1 cellular context compared by ENCODE assay signal in the genomic region with DNA sequence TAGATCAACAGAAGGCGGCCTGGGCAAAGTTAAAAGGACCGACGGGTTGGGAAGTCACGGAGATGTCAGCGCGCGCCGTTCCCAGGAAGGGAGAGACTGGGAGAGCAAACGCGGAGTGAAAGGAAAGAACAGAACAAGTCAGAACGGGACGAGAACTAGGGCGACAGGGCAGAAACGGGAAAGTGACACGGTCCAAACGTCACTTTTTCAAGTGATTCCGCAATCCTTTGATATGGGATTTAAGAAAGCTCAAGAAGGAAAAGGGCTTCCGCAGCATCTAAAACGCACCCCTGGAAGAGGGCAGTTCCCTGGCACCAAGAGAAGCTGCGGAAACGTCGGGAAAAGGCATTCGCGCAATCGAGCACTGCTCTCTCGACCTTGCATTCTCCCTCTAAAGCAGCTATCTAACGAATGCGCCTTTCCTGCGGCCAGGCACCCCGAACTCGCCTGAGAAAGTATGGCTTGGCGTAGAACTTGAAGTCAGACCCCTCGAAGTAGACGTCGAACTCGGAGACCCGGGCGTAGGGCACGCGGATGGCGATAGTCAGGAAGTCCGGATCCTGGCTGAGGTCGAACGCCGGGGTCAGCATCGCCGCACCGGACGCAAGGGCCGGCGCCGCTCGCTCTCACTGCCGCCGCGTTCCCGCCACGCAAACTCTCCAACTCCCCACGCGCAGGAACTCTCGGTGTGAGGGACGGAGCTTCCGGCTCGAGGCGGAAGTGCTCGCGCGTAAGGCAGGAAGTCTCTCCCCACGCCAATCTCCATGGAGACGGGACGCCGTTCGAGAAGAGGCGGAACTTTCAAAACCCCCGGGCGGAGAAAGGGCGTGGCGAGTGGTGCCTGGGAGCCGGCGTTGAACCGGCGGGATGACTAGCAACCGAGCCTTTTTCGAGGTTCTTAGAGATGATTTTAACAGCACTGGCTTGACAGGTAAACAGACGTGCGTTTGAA.
TF ChIP-seq lines count a peak whose summit lies in the region.

A gene (minus strand): TSS at position 695 of the 952 bp plus-strand sequence. CDS start 105 bp downstream, at position 590.

TF ChIP-seq in WTC11, 78 proteins besides CTCF, POLR2A, EP300 and RAD21 (continued from another document and continues in another):
- TF ChIP-seq, protein P1, sequence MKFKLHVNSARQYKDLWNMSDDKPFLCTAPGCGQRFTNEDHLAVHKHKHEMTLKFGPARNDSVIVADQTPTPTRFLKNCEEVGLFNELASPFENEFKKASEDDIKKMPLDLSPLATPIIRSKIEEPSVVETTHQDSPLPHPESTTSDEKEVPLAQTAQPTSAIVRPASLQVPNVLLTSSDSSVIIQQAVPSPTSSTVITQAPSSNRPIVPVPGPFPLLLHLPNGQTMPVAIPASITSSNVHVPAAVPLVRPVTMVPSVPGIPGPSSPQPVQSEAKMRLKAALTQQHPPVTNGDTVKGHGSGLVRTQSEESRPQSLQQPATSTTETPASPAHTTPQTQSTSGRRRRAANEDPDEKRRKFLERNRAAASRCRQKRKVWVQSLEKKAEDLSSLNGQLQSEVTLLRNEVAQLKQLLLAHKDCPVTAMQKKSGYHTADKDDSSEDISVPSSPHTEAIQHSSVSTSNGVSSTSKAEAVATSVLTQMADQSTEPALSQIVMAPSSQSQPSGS (CRISPR knock-in tag; IDR thresholded peaks at IDR 0.05; ENCODE audit: borderline replicate concordance, low read depth) = peak; percentile 50; the same call in 1 of the 2 replicates
- TF ChIP-seq, protein P2, sequence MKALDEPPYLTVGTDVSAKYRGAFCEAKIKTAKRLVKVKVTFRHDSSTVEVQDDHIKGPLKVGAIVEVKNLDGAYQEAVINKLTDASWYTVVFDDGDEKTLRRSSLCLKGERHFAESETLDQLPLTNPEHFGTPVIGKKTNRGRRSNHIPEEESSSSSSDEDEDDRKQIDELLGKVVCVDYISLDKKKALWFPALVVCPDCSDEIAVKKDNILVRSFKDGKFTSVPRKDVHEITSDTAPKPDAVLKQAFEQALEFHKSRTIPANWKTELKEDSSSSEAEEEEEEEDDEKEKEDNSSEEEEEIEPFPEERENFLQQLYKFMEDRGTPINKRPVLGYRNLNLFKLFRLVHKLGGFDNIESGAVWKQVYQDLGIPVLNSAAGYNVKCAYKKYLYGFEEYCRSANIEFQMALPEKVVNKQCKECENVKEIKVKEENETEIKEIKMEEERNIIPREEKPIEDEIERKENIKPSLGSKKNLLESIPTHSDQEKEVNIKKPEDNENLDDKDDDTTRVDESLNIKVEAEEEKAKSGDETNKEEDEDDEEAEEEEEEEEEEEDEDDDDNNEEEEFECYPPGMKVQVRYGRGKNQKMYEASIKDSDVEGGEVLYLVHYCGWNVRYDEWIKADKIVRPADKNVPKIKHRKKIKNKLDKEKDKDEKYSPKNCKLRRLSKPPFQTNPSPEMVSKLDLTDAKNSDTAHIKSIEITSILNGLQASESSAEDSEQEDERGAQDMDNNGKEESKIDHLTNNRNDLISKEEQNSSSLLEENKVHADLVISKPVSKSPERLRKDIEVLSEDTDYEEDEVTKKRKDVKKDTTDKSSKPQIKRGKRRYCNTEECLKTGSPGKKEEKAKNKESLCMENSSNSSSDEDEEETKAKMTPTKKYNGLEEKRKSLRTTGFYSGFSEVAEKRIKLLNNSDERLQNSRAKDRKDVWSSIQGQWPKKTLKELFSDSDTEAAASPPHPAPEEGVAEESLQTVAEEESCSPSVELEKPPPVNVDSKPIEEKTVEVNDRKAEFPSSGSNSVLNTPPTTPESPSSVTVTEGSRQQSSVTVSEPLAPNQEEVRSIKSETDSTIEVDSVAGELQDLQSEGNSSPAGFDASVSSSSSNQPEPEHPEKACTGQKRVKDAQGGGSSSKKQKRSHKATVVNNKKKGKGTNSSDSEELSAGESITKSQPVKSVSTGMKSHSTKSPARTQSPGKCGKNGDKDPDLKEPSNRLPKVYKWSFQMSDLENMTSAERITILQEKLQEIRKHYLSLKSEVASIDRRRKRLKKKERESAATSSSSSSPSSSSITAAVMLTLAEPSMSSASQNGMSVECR (CRISPR knock-in tag; IDR thresholded peaks at IDR 0.05; ENCODE audit: borderline replicate concordance) = peak; percentile 86; the same call in 1 of the 2 replicates
- TF ChIP-seq ZBTB21 (CRISPR knock-in tag; IDR thresholded peaks at IDR 0.05; ENCODE audit: borderline replicate concordance) (peak; percentile 90), ZNF219 (CRISPR knock-in tag; IDR thresholded peaks at IDR 0.05; ENCODE audit: borderline replicate concordance) (no peak), NR1H2 (CRISPR knock-in tag; IDR thresholded peaks at IDR 0.05) (peak; percentile 24; the same call in 1 of the 2 replicates), CBFB (CRISPR knock-in tag; IDR thresholded peaks at IDR 0.05; ENCODE audit: low read depth) (0 out of 2 replicates have a peak, but pooled peaks have one; percentile 58), NR3C1 (CRISPR knock-in tag; conservative IDR thresholded peaks at IDR 0.05; ENCODE audit: low read depth) (no peak), IRF2 (CRISPR knock-in tag; IDR thresholded peaks at IDR 0.05; ENCODE audit: borderline replicate concordance, low read depth) (0 out of 2 replicates have a peak, but pooled peaks have one; percentile 68), ETV6 (CRISPR knock-in tag; IDR thresholded peaks at IDR 0.05) (peak; percentile 97), FOXP1 (CRISPR knock-in tag; IDR thresholded peaks at IDR 0.05; ENCODE audit: borderline replicate concordance) (peak; percentile 92), RELA (CRISPR knock-in tag; IDR thresholded peaks at IDR 0.05; ENCODE audit: borderline replicate concordance) (peak; percentile 76; the same call in 1 of the 2 replicates), TEAD4 (CRISPR knock-in tag; IDR thresholded peaks at IDR 0.05) (peak; percentile 55; the same call in 1 of the 2 replicates), MYBL2 (CRISPR knock-in tag; IDR thresholded peaks at IDR 0.05) (peak; percentile 89), SMAD3 (CRISPR knock-in tag; IDR thresholded peaks at IDR 0.05; ENCODE audit: borderline replicate concordance) (0 out of 2 replicates have a peak, but pooled peaks have one; percentile 13), CREM (CRISPR knock-in tag; IDR thresholded peaks at IDR 0.05) (0 out of 2 replicates have a peak, but pooled peaks have one; percentile 22), JUN (CRISPR knock-in tag; IDR thresholded peaks at IDR 0.05) (0 out of 2 replicates have a peak, but pooled peaks have one; percentile 76), ESRRA (CRISPR knock-in tag; IDR thresholded peaks at IDR 0.05; ENCODE audit: borderline replicate concordance) (peak; percentile 84), GTF2I (CRISPR knock-in tag; conservative IDR thresholded peaks at IDR 0.05) (no peak), ZNF138 (CRISPR knock-in tag; conservative IDR thresholded peaks at IDR 0.05) (0 out of 2 replicates have a peak, but pooled peaks have one; percentile 63), NFE2L1 (CRISPR knock-in tag; IDR thresholded peaks at IDR 0.05) (peak; percentile 92)
- TF ChIP-seq, protein P3, sequence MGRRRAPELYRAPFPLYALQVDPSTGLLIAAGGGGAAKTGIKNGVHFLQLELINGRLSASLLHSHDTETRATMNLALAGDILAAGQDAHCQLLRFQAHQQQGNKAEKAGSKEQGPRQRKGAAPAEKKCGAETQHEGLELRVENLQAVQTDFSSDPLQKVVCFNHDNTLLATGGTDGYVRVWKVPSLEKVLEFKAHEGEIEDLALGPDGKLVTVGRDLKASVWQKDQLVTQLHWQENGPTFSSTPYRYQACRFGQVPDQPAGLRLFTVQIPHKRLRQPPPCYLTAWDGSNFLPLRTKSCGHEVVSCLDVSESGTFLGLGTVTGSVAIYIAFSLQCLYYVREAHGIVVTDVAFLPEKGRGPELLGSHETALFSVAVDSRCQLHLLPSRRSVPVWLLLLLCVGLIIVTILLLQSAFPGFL (CRISPR knock-in tag; IDR thresholded peaks at IDR 0.05; ENCODE audit: borderline replicate concordance) = no peak
- TF ChIP-seq, protein P4, sequence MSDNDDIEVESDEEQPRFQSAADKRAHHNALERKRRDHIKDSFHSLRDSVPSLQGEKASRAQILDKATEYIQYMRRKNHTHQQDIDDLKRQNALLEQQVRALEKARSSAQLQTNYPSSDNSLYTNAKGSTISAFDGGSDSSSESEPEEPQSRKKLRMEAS (CRISPR knock-in tag; IDR thresholded peaks at IDR 0.05) = peak; percentile 96
- TF ChIP-seq, protein P5, sequence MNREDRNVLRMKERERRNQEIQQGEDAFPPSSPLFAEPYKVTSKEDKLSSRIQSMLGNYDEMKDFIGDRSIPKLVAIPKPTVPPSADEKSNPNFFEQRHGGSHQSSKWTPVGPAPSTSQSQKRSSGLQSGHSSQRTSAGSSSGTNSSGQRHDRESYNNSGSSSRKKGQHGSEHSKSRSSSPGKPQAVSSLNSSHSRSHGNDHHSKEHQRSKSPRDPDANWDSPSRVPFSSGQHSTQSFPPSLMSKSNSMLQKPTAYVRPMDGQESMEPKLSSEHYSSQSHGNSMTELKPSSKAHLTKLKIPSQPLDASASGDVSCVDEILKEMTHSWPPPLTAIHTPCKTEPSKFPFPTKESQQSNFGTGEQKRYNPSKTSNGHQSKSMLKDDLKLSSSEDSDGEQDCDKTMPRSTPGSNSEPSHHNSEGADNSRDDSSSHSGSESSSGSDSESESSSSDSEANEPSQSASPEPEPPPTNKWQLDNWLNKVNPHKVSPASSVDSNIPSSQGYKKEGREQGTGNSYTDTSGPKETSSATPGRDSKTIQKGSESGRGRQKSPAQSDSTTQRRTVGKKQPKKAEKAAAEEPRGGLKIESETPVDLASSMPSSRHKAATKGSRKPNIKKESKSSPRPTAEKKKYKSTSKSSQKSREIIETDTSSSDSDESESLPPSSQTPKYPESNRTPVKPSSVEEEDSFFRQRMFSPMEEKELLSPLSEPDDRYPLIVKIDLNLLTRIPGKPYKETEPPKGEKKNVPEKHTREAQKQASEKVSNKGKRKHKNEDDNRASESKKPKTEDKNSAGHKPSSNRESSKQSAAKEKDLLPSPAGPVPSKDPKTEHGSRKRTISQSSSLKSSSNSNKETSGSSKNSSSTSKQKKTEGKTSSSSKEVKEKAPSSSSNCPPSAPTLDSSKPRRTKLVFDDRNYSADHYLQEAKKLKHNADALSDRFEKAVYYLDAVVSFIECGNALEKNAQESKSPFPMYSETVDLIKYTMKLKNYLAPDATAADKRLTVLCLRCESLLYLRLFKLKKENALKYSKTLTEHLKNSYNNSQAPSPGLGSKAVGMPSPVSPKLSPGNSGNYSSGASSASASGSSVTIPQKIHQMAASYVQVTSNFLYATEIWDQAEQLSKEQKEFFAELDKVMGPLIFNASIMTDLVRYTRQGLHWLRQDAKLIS (CRISPR knock-in tag; IDR thresholded peaks at IDR 0.05; ENCODE audit: borderline replicate concordance) = peak; percentile 91; the same call in 1 of the 2 replicates
- TF ChIP-seq, protein P6, sequence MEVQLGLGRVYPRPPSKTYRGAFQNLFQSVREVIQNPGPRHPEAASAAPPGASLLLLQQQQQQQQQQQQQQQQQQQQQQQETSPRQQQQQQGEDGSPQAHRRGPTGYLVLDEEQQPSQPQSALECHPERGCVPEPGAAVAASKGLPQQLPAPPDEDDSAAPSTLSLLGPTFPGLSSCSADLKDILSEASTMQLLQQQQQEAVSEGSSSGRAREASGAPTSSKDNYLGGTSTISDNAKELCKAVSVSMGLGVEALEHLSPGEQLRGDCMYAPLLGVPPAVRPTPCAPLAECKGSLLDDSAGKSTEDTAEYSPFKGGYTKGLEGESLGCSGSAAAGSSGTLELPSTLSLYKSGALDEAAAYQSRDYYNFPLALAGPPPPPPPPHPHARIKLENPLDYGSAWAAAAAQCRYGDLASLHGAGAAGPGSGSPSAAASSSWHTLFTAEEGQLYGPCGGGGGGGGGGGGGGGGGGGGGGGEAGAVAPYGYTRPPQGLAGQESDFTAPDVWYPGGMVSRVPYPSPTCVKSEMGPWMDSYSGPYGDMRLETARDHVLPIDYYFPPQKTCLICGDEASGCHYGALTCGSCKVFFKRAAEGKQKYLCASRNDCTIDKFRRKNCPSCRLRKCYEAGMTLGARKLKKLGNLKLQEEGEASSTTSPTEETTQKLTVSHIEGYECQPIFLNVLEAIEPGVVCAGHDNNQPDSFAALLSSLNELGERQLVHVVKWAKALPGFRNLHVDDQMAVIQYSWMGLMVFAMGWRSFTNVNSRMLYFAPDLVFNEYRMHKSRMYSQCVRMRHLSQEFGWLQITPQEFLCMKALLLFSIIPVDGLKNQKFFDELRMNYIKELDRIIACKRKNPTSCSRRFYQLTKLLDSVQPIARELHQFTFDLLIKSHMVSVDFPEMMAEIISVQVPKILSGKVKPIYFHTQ (CRISPR knock-in tag; IDR thresholded peaks at IDR 0.05) = no peak
- TF ChIP-seq, protein P7, sequence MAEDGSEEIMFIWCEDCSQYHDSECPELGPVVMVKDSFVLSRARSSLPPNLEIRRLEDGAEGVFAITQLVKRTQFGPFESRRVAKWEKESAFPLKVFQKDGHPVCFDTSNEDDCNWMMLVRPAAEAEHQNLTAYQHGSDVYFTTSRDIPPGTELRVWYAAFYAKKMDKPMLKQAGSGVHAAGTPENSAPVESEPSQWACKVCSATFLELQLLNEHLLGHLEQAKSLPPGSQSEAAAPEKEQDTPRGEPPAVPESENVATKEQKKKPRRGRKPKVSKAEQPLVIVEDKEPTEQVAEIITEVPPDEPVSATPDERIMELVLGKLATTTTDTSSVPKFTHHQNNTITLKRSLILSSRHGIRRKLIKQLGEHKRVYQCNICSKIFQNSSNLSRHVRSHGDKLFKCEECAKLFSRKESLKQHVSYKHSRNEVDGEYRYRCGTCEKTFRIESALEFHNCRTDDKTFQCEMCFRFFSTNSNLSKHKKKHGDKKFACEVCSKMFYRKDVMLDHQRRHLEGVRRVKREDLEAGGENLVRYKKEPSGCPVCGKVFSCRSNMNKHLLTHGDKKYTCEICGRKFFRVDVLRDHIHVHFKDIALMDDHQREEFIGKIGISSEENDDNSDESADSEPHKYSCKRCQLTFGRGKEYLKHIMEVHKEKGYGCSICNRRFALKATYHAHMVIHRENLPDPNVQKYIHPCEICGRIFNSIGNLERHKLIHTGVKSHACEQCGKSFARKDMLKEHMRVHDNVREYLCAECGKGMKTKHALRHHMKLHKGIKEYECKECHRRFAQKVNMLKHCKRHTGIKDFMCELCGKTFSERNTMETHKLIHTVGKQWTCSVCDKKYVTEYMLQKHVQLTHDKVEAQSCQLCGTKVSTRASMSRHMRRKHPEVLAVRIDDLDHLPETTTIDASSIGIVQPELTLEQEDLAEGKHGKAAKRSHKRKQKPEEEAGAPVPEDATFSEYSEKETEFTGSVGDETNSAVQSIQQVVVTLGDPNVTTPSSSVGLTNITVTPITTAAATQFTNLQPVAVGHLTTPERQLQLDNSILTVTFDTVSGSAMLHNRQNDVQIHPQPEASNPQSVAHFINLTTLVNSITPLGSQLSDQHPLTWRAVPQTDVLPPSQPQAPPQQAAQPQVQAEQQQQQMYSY (CRISPR knock-in tag; IDR thresholded peaks at IDR 0.05) = 0 out of 2 replicates have a peak, but pooled peaks have one; percentile 8
- TF ChIP-seq, protein P8, sequence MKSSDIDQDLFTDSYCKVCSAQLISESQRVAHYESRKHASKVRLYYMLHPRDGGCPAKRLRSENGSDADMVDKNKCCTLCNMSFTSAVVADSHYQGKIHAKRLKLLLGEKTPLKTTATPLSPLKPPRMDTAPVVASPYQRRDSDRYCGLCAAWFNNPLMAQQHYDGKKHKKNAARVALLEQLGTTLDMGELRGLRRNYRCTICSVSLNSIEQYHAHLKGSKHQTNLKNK (CRISPR knock-in tag; IDR thresholded peaks at IDR 0.05) = no peak
- TF ChIP-seq, protein P9, sequence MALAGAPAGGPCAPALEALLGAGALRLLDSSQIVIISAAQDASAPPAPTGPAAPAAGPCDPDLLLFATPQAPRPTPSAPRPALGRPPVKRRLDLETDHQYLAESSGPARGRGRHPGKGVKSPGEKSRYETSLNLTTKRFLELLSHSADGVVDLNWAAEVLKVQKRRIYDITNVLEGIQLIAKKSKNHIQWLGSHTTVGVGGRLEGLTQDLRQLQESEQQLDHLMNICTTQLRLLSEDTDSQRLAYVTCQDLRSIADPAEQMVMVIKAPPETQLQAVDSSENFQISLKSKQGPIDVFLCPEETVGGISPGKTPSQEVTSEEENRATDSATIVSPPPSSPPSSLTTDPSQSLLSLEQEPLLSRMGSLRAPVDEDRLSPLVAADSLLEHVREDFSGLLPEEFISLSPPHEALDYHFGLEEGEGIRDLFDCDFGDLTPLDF (CRISPR knock-in tag; IDR thresholded peaks at IDR 0.05) = peak; percentile 76; the same call in 1 of the 2 replicates
